Comparison of ENCODE assay signal across 9 cellular contexts in the genomic region with DNA sequence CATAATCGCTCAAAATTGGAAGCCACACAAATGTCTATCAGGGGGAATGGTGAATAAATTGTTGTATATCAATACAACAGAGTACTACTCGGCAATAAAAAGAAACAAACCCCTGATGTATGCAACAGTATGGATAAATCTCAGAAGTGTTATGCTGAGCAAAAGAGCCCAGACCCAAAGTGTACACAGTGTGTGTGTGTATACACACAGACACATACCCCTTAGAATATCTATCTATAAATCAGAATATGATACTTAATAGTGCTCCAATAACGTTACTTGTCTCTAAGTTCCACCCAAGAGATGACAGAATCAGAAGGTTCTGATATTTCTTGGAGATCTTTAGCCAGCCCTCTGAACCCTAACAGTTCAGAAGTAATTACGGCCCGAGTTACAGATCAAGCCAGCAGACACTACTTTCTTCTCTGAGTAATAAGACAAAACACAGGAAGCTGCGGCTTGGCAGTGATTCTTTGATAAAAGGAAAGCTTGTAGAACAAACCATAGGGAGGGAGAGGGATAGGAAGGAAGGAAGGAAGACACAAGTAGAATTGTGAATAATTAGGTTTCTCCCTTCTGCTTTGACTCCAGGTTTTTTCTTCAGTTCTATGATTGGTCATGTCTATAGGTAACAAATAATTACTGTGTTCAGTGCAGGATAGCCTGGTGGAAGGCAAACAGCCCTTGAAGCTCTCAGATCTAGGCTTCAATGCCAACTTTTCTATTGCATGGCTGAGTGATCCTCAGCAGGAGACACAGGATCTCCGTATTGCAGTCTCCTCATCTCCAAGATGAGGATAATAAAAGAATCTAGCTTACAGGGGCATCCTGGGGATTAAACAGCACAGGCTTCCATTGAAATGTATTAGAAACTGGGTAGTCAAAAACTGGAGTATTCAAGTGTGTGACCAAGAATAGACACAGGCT.
DNase-seq lines count a peak whose midpoint lies in the region; ATAC-seq and TF ChIP-seq lines count a peak whose summit lies in the region.
"Had no signal": no experiment of that assay in that cellular context is flagged by ENCODE, and none has a peak within 500 bp of the region (broad histone marks: within the 10 kb centered on the region; RNA-seq: fewer than 3 reads in every experiment).

No MANE protein-coding gene starts in this region.

- H3K4me1 ChIP-seq in DND-41 (ENCODE audit: insufficient read depth, low read length): peaks cover 8% of the 10 kb centered on the region; the same call in 1 of the 2 replicates

- peak; percentile 51 for DNase-seq in DND-41
- DNase-seq in M059J (ENCODE audit: low read depth): peak; percentile 84
- DNase-seq in cardiac fibroblast (ENCODE audit: low read depth in 2 of 2): peak; percentile 49 to 50
- DNase-seq in nephron progenitor cell: no peak
- no peak for DNase-seq in activated T-cell treated with anti-CD3 and anti-CD28 coated beads, Interleukin-2, amount 50 U/mL, for 48 hours
- no peak for DNase-seq in activated T-cell treated with anti-CD3 and anti-CD28 coated beads, Interleukin-2, amount 50 U/mL, for 24 hours
- DNase-seq in NOMO-1 treated with DMSO at 0.1 percent for 48 hours (lab: John Stamatoyannopoulos, UW; ENCODE audit: unreplicated experiment): no peak
- DNase-seq: NCI-H1436 treated with DMSO at 0.1 percent for 48 hours had no signal

- H3K27me3 ChIP-seq in DND-41 (ENCODE audit: insufficient read depth, low read length, poor library complexity): peaks cover 15% of the 10 kb centered on the region

- peaks cover 22% of the 10 kb centered on the region for H3K4me1 Mint-ChIP-seq in nephron progenitor cell
- peaks cover 15% of the 10 kb centered on the region for H3K4me1 Mint-ChIP-seq in activated T-cell treated with anti-CD3 and anti-CD28 coated beads, Interleukin-2, amount 50 U/mL, for 24 hours (ENCODE audit: low read depth)

- H3K9me3 Mint-ChIP-seq in nephron progenitor cell: peaks cover 12% of the 10 kb centered on the region
- peaks cover 2% of the 10 kb centered on the region for H3K9me3 Mint-ChIP-seq in activated T-cell treated with anti-CD3 and anti-CD28 coated beads, Interleukin-2, amount 50 U/mL, for 24 hours

- TF ChIP-seq CTCF in DND-41 (IDR thresholded peaks at IDR 0.05; ENCODE audit: borderline replicate concordance, extremely low read depth, low read length, poor library complexity, severe bottlenecking): no peak
- no peak for TF ChIP-seq CTCF in cardiac fibroblast (IDR thresholded peaks at IDR 0.05; ENCODE audit: low read depth, low read length)
- TF ChIP-seq CTCF in nephron progenitor cell (IDR thresholded peaks at IDR 0.05): no peak

- no peak overlapping the region for H2AFZ ChIP-seq in DND-41 (ENCODE audit: low read depth, low read length)

- H3K79me2 ChIP-seq in DND-41 (ENCODE audit: insufficient read depth, low read length): no peaks in the 10 kb centered on the region

- no peak overlapping the region for H3K4me3 Mint-ChIP-seq in nephron progenitor cell
- no peak overlapping the region for H3K4me3 Mint-ChIP-seq in activated T-cell treated with anti-CD3 and anti-CD28 coated beads, Interleukin-2, amount 50 U/mL, for 24 hours

- 0 out of 2 replicates have a peak, but pooled peaks cover 4% of the 10 kb centered on the region for H4K20me1 ChIP-seq in DND-41 (ENCODE audit: insufficient read depth, low read length)

- H3K36me3 ChIP-seq in DND-41 (ENCODE audit: insufficient read depth, low read length): no peaks in the 10 kb centered on the region

- H3K4me3 ChIP-seq in DND-41 (ENCODE audit: low read depth in 1 of 2, low read length in 2 of 2) (no peak overlapping the region), cardiac fibroblast (replicated peaks in 1 of 2; ENCODE audit: low read depth in 2 of 2, low read length in 2 of 2) (no peak overlapping the region)

- peak overlapping the region; percentile 21 for H3K27ac Mint-ChIP-seq in nephron progenitor cell
- no peak overlapping the region for H3K27ac Mint-ChIP-seq in activated T-cell treated with anti-CD3 and anti-CD28 coated beads, Interleukin-2, amount 50 U/mL, for 24 hours

- no peaks in the 10 kb centered on the region for H3K36me3 Mint-ChIP-seq in nephron progenitor cell (ENCODE audit: low read depth)
- H3K36me3 Mint-ChIP-seq in activated T-cell treated with anti-CD3 and anti-CD28 coated beads, Interleukin-2, amount 50 U/mL, for 24 hours (ENCODE audit: low read depth): no peaks in the 10 kb centered on the region

- H3K4me2 ChIP-seq in DND-41 (ENCODE audit: insufficient read depth, low read length): no peak overlapping the region

- no peaks in the 10 kb centered on the region for H3K9me3 ChIP-seq in DND-41 (ENCODE audit: insufficient read depth, low read length, severe bottlenecking)

- H3K27ac ChIP-seq in DND-41 (ENCODE audit: low read length): no peak overlapping the region

- no peak overlapping the region for H3K9ac ChIP-seq in DND-41 (ENCODE audit: low read depth, low read length)

- peak; percentile 95 for ATAC-seq in DND-41 (ENCODE audit: insufficient read depth, low read depth)
- no peak for ATAC-seq in HG02642 (IDR thresholded peaks at IDR 0.05; ENCODE audit: poor library complexity, unreplicated experiment)

- no peaks in the 10 kb centered on the region for H3K27me3 Mint-ChIP-seq in nephron progenitor cell (ENCODE audit: low read depth, poor library complexity)
- peaks cover 21% of the 10 kb centered on the region for H3K27me3 Mint-ChIP-seq in activated T-cell treated with anti-CD3 and anti-CD28 coated beads, Interleukin-2, amount 50 U/mL, for 24 hours

Comparison
In these comparisons a context has a peak if more than half of its experiments do, and no peak if none do; other contexts are left out.
1. DNase-seq: peak in DND-41 (single experiment), M059J (single experiment) and cardiac fibroblast (2 of 2); none in nephron progenitor cell (single experiment), activated T-cell treated with anti-CD3 and anti-CD28 coated beads, Interleukin-2, amount 50 U/mL, for 48 hours (0 of 2), activated T-cell treated with anti-CD3 and anti-CD28 coated beads, Interleukin-2, amount 50 U/mL, for 24 hours (single experiment) and NOMO-1 treated with DMSO at 0.1 percent for 48 hours (single experiment).